In genomic region chr18:48408111-48408726, GRCh38 we compare ENCODE assay signal across 8 cellular contexts. TPM values are rescaled to one million over a fixed set of nuclear protein-coding genes. Genes with fewer than 3 reads are reported as not detected.
A peak's percentile ranks its signal among the peaks of the same experiment; 100 is the strongest.
DNase-seq lines count a peak whose midpoint lies in the region; ATAC-seq and TF ChIP-seq lines count a peak whose summit lies in the region.

No MANE protein-coding gene starts in this region.

- no peak overlapping the region for H2BK120ac ChIP-seq in H9 (ENCODE audit: low read depth, low read length, poor library complexity, severe bottlenecking)

- H3T11ph ChIP-seq in H9 (ENCODE audit: low read length) = no peak overlapping the region

- intact Hi-C loops in spleen (cut with DNase I; ENCODE audit: low total_unique reads) = no loop called here

- no peak overlapping the region for H3K27ac Mint-ChIP-seq in H9
- H3K27ac Mint-ChIP-seq in activated T-cell treated with anti-CD3 and anti-CD28 coated beads, Interleukin-2, amount 50 U/mL, for 72 hours = no peak overlapping the region

- H2BK20ac ChIP-seq in H9 (ENCODE audit: low read depth, low read length, poor library complexity, severe bottlenecking) = no peak overlapping the region

- TF ChIP-seq CTCF in H9 (conservative IDR thresholded peaks at IDR 0.05) (no peak), spleen (IDR thresholded peaks at IDR 0.05 in 8 of 11, conservative IDR thresholded peaks at IDR 0.05 in 3 of 11) (no peak)

- H3K36me3 ChIP-seq in iPS-18a (ENCODE audit: control insufficient read depth, low read depth, low read length) = no peaks in the 10 kb centered on the region
- no peaks in the 10 kb centered on the region for H3K36me3 ChIP-seq in spleen

- no peak overlapping the region for H2BK15ac ChIP-seq in H9 (ENCODE audit: low read depth, low read length)

- H3K4me1 Mint-ChIP-seq in H9 = peaks cover 23 to 37% of the 10 kb centered on the region in 2 experiments
- peaks cover 7% of the 10 kb centered on the region for H3K4me1 Mint-ChIP-seq in activated T-cell treated with anti-CD3 and anti-CD28 coated beads, Interleukin-2, amount 50 U/mL, for 72 hours (ENCODE audit: low read depth)

- H3K4me3 Mint-ChIP-seq in H9 = peak overlapping the region; percentile 68 to 88
- peak overlapping the region; percentile 67 to 71 for H3K4me3 Mint-ChIP-seq in activated T-cell treated with anti-CD3 and anti-CD28 coated beads, Interleukin-2, amount 50 U/mL, for 72 hours

- no peaks in the 10 kb centered on the region for H4K20me1 ChIP-seq in H9 (ENCODE audit: control insufficient read depth, insufficient read depth, insufficient read length)

- peaks cover 76% of the 10 kb centered on the region for H3K27me3 Mint-ChIP-seq in H9 (ENCODE audit: low read depth)
- peaks cover 74% of the 10 kb centered on the region for H3K27me3 Mint-ChIP-seq in activated T-cell treated with anti-CD3 and anti-CD28 coated beads, Interleukin-2, amount 50 U/mL, for 72 hours (ENCODE audit: low read depth)

- no peaks in the 10 kb centered on the region for H3K9me3 ChIP-seq in H9 (ENCODE audit: control insufficient read depth, low read depth, low read length)
- no peaks in the 10 kb centered on the region for H3K9me3 ChIP-seq in iPS-18a (ENCODE audit: control insufficient read depth, low read depth, low read length)
- H3K9me3 ChIP-seq in spleen = no peaks in the 10 kb centered on the region

- H3K4ac ChIP-seq in H9 (ENCODE audit: low read depth, low read length) = no peak overlapping the region

- H3K79me2 ChIP-seq in H9 (ENCODE audit: insufficient read depth, low read length) = no peaks in the 10 kb centered on the region

- no peak for TF ChIP-seq POLR2A in spleen (IDR thresholded peaks at IDR 0.05)

- H3K9ac ChIP-seq in H9 (ENCODE audit: extremely low read depth, insufficient read length, low read length) = no peak overlapping the region
- H3K9ac ChIP-seq in iPS-18a (ENCODE audit: low read length) = no peak overlapping the region

- H3K27ac ChIP-seq in H9 (ENCODE audit: insufficient read length, low read depth, low read length) (no peak overlapping the region), iPS-18a (ENCODE audit: low read length) (no peak overlapping the region), spleen (peak overlapping the region in 7 of 8 donors; percentile 16 to 86 (median 81))

- H4K8ac ChIP-seq in H9 (replicated peaks; ENCODE audit: insufficient read length, low read depth, low read length) = no peak overlapping the region

- peaks cover 0 to 3% of the 10 kb centered on the region in 2 experiments; a peak in 1 of 5 replicates for H3K9me3 Mint-ChIP-seq in H9
- peaks cover 0 to under 1% of the 10 kb centered on the region in 2 donors for H3K9me3 Mint-ChIP-seq in activated T-cell treated with anti-CD3 and anti-CD28 coated beads, Interleukin-2, amount 50 U/mL, for 72 hours

- H3K27me3 ChIP-seq in H9 (ENCODE audit: insufficient read depth, low read length) (peaks cover 38% of the 10 kb centered on the region), iPS-18a (ENCODE audit: control insufficient read depth, insufficient read depth, low read length) (peaks cover 61% of the 10 kb centered on the region), spleen (replicated peaks in 1 of 7) (peaks cover 0 to 100% (median 33%) of the 10 kb centered on the region in 7 donors)

- in situ Hi-C loops in G401 (cut with HindIII; ENCODE audit: low sequenced_read_pairs) = no loop called here

- peaks cover 16% of the 10 kb centered on the region for H3K23me2 ChIP-seq in H9 (ENCODE audit: insufficient read length, low read depth, low read length, poor library complexity, severe bottlenecking)

- no peak overlapping the region for H2BK5ac ChIP-seq in H9 (ENCODE audit: insufficient read length, low read length)

- H2AFZ ChIP-seq in H9 (ENCODE audit: low read length) = no peak overlapping the region

- H3K4me1 ChIP-seq in H9 (ENCODE audit: insufficient read depth, low read length) (no peaks in the 10 kb centered on the region), iPS-18a (ENCODE audit: control insufficient read depth, low read depth, low read length) (peaks cover 10% of the 10 kb centered on the region), spleen (peaks cover 0 to 67% (median 31%) of the 10 kb centered on the region in 6 donors)

- H3K14ac ChIP-seq in H9 (ENCODE audit: insufficient read depth, low read length) = no peak overlapping the region

- H3K36me3 Mint-ChIP-seq in H9 (ENCODE audit: insufficient read depth in 1 of 3, low read depth in 3 of 3) = no peaks in the 10 kb centered on the region; a peak in 1 of 7 replicates
- H3K36me3 Mint-ChIP-seq in activated T-cell treated with anti-CD3 and anti-CD28 coated beads, Interleukin-2, amount 50 U/mL, for 72 hours (ENCODE audit: insufficient read depth in 2 of 2) = no peaks in the 10 kb centered on the region

- no peak overlapping the region for H3K18ac ChIP-seq in H9 (ENCODE audit: insufficient read length, low read depth, low read length)

- H3K56ac ChIP-seq in H9 (ENCODE audit: insufficient read length, low read depth, low read length) = no peak overlapping the region

- peak overlapping the region; percentile 64 for H3K4me3 ChIP-seq in iPS-18a (ENCODE audit: low read length)
- H3K4me3 ChIP-seq in spleen = peak overlapping the region; percentile 24 to 87 (median 78)

- WGBS in H9 (ENCODE audit: extremely low coverage, insufficient read length, low lambda C conversion rate) = no CpG with 5 or more reads among the region's 42 CpGs
- 4 to 11% (median 6%) methylated on average over 40 to 42 of the region's 42 CpGs for WGBS in spleen, 5 donors

- no peak overlapping the region for H3K23ac ChIP-seq in H9 (ENCODE audit: insufficient read length, low read depth, low read length)

- no peak overlapping the region for H4K5ac ChIP-seq in H9 (ENCODE audit: insufficient read length, low read depth, low read length)

- no peaks in the 10 kb centered on the region for H3K79me1 ChIP-seq in H9 (ENCODE audit: insufficient read depth, low read depth, low read length, poor library complexity, severe bottlenecking)

- H2AK5ac ChIP-seq in H9 (ENCODE audit: insufficient read length, low read length) = no peak overlapping the region

- DNase-seq in H9 (no peak), spleen (peak; percentile 72), H4 (ENCODE audit: low spot score) (no peak), NCI-H1436 (lab: John Stamatoyannopoulos, UW) (no peak), G401 (ENCODE audit: low spot score) (no peak)
- no peak for DNase-seq in activated T-cell treated with anti-CD3 and anti-CD28 coated beads, Interleukin-2, amount 50 U/mL, for 72 hours

- H2BK12ac ChIP-seq in H9 (ENCODE audit: insufficient read length, low read depth, low read length) = no peak overlapping the region

- H3K4me2 ChIP-seq in H9 (ENCODE audit: insufficient read depth, insufficient read length, low read length) = peak overlapping the region; percentile 71

- ATAC-seq in activated T-cell treated with anti-CD3 and anti-CD28 coated beads, Interleukin-2, amount 50 U/mL, for 72 hours (replicated peaks in 1 of 2) = no peak
- no peak for ATAC-seq in HG02852 (IDR thresholded peaks at IDR 0.05; ENCODE audit: unreplicated experiment)

- no peak overlapping the region for H4K91ac ChIP-seq in H9 (ENCODE audit: insufficient read length, low read depth, low read length)

RNA-seq across cellular contexts. Expression of gene ZBTB7C, which starts 1.0 kb away (rescaled TPM):
- 0.33 and 0.39 TPM in 2 replicates for total RNA-seq in H9 (2021)
- under 1 TPM in 1 of 2 donors, not detected in 1; 0.05 TPM for total RNA-seq in activated T-cell treated with anti-CD3 and anti-CD28 coated beads, Interleukin-2, amount 50 U/mL, for 72 hours
- total RNA-seq in spleen = 10 to 100 TPM in 6 of 7 donors, 1 to 10 TPM in 1; 8.0 to 64.2 (median 24.3) TPM
- 1 to 10 TPM in 2 of 3 donors, under 1 TPM in 1; 1.00 to 5.0 (median 1.8) TPM for polyA plus RNA-seq in spleen
- total RNA-seq in H4 (2014; rRNA removed; shearing (Covaris generic)) = 1.0 and 1.1 TPM in 2 replicates
- not detected in 2 replicates for total RNA-seq in G401 (2014; rRNA removed; shearing (Covaris generic))

Comparison
In these comparisons a context has a peak if more than half of its experiments do, and no peak if none do; other contexts are left out.
1. H3K27ac ChIP-seq: peak in spleen (7 of 8); none in H9 (single experiment) and iPS-18a (single experiment).